ENCODE assay signal across 24 cellular contexts in genomic region chr6:12294851-12295536, GRCh38. TPM values are rescaled to one million over a fixed set of nuclear protein-coding genes. Genes with fewer than 3 reads are reported as not detected.
A peak's percentile ranks its signal among the peaks of the same experiment; 100 is the strongest.
DNase-seq lines count a peak whose midpoint lies in the region; ATAC-seq and TF ChIP-seq lines count a peak whose summit lies in the region.
"Had no signal": no experiment of that assay in that cellular context is flagged by ENCODE, and none has a peak within 500 bp of the region (broad histone marks: within the 10 kb centered on the region; RNA-seq: fewer than 3 reads in every experiment).

No MANE protein-coding gene starts in this region.

- H3K9ac ChIP-seq in adipocyte (ENCODE audit: low read length): peak overlapping the region; percentile 16
- no peak overlapping the region for H3K9ac ChIP-seq in subcutaneous abdominal adipose tissue (ENCODE audit: low read length in 5 of 5)

- H3K4me3 ChIP-seq in AG10803 (ENCODE audit: low read length): no peak overlapping the region
- H3K4me3 ChIP-seq in adipocyte (ENCODE audit: low read length): no peak overlapping the region
- peak overlapping the region; percentile 24 for H3K4me3 ChIP-seq in fibroblast of the aortic adventitia (ENCODE audit: low read depth, low read length)
- no peak overlapping the region for H3K4me3 ChIP-seq in subcutaneous abdominal adipose tissue (ENCODE audit: low read depth in 1 of 5, low read length in 5 of 5)

- DNase-seq in AG10803 (ENCODE audit: low read depth) (peak; percentile 60), adipocyte (ENCODE audit: low read depth) (peak; percentile 43), fibroblast of the aortic adventitia (ENCODE audit: low read depth) (peak; percentile 57), NCI-H1105 (lab: John Stamatoyannopoulos, UW) (no peak), Ammon's horn (ENCODE audit: low spot score) (no peak)
- no peak for DNase-seq in activated naive CD4-positive, alpha-beta T cell (lab: John Stamatoyannopoulos, UW)
- DNase-seq: activated B cell treated with CpG ODN at 0.5 μM for 24 hours; activated CD4-positive, alpha-beta memory T cell treated with anti-CD3 and anti-CD28 coated beads, Interleukin-2, amount 10 ng/mL, durations not matched to agents 7 days and 5 days; activated gamma-delta T cell treated with Interleukin-2 at 50 U/mL for 16 hours; activated T-cell treated with anti-CD3 and anti-CD28 coated beads for 4 hours; CD8-positive, alpha-beta T cell; cerebellar nuclear complex; DND-41; GOT3; heart right ventricle; KBM-7; left ventricle myocardium inferior; NCI-H187 treated with DMSO at 0.1 percent for 48 hours; SK-N-SH; stimulated activated CD4-positive, alpha-beta T cell treated with anti-CD3 and anti-CD28 coated beads, Interleukin-4, amount 100 ng/mL, for 4 hours had no signal

- ATAC-seq in HG02798 (IDR thresholded peaks at IDR 0.05; ENCODE audit: poor library complexity, unreplicated experiment): no peak
- ATAC-seq: CD8-positive, alpha-beta T cell; heart right ventricle had no signal

- H3K36me3 ChIP-seq in adipocyte (ENCODE audit: control insufficient read depth, insufficient read depth, low read length, severe bottlenecking) (no peaks in the 10 kb centered on the region), subcutaneous abdominal adipose tissue (ENCODE audit: control insufficient read depth in 5 of 5, insufficient read depth in 5 of 5, low read length in 5 of 5) (peaks cover 0 to 3% (median 0%) of the 10 kb centered on the region in 5 donors)
- H3K36me3 ChIP-seq: left ventricle myocardium inferior, neutrophil had no signal

- H3K9me3 ChIP-seq in adipocyte (ENCODE audit: control insufficient read depth, low read length) (no peaks in the 10 kb centered on the region), subcutaneous abdominal adipose tissue (ENCODE audit: control insufficient read depth in 5 of 5, low read length in 5 of 5) (no peaks in the 10 kb centered on the region)
- H3K9me3 ChIP-seq: heart right ventricle, left ventricle myocardium inferior, neutrophil, SK-N-SH, spleen had no signal

- no peaks in the 10 kb centered on the region for H3K27me3 ChIP-seq in adipocyte (replicated peaks; ENCODE audit: control insufficient read depth, insufficient read depth, low read length)
- H3K27me3 ChIP-seq in subcutaneous abdominal adipose tissue (ENCODE audit: control insufficient read depth in 5 of 5, insufficient read depth in 4 of 5, low read length in 5 of 5): peaks cover 4 to 12% (median 11%) of the 10 kb centered on the region in 5 donors

- H3K4me1 ChIP-seq in adipocyte (ENCODE audit: control insufficient read depth, insufficient read depth, low read length): peaks cover 38% of the 10 kb centered on the region
- H3K4me1 ChIP-seq in subcutaneous abdominal adipose tissue (ENCODE audit: control insufficient read depth in 5 of 5, insufficient read depth in 5 of 5, low read length in 5 of 5): peaks cover 0 to 47% (median 19%) of the 10 kb centered on the region in 5 donors

- H3K27ac ChIP-seq in subcutaneous abdominal adipose tissue (ENCODE audit: low read depth, low read length): peak overlapping the region; percentile 18
- H3K27ac ChIP-seq: heart right ventricle, left ventricle myocardium inferior, neutrophil had no signal

- TF ChIP-seq CTCF in AG10803 (conservative IDR thresholded peaks at IDR 0.05; ENCODE audit: low read length) (no peak), fibroblast of the aortic adventitia (IDR thresholded peaks at IDR 0.05; ENCODE audit: insufficient read depth, low read length) (no peak)

RNA-seq across cellular contexts. Expression of gene EDN1, which starts 4.8 kb away (rescaled TPM):
- total RNA-seq in fibroblast of the aortic adventitia (ENCODE audit: low replicate concordance): 2.3 and 7.4 TPM in 2 replicates

Comparison
In these comparisons a context has a peak if more than half of its experiments do, and no peak if none do; other contexts are left out.
1. DNase-seq: peak in AG10803 (single experiment), adipocyte (single experiment) and fibroblast of the aortic adventitia (single experiment); none in NCI-H1105 (single experiment), Ammon's horn (single experiment) and activated naive CD4-positive, alpha-beta T cell (0 of 4).